9 cellular contexts compared by ENCODE assay signal in genomic region chr2:207502799-207503198, GRCh38. TPM values are rescaled to one million over a fixed set of nuclear protein-coding genes. Genes with fewer than 3 reads are reported as not detected.
A peak's percentile ranks its signal among the peaks of the same experiment; 100 is the strongest.
DNase-seq lines count a peak whose midpoint lies in the region; ATAC-seq and TF ChIP-seq lines count a peak whose summit lies in the region.
"Had no signal": no experiment of that assay in that cellular context is flagged by ENCODE, and none has a peak within 500 bp of the region (broad histone marks: within the 10 kb centered on the region; RNA-seq: fewer than 3 reads in every experiment).

No MANE protein-coding gene starts in this region.

- no peaks in the 10 kb centered on the region for H3K27me3 ChIP-seq in gastroesophageal sphincter

- ATAC-seq in GM21526 (IDR thresholded peaks at IDR 0.05; ENCODE audit: low FRiP score, unreplicated experiment), result peak; percentile 45
- peak; percentile 47 for ATAC-seq in HG03354 (IDR thresholded peaks at IDR 0.05; ENCODE audit: poor library complexity, severe bottlenecking, unreplicated experiment)
- peak; percentile 33 for ATAC-seq in gastroesophageal sphincter

- CTCF ChIA-PET in GM10248 (lab: Yijun Ruan, JAX), result interaction anchor here (0.8 to 4.8 kb wide), 20 partner anchors 8 to 731 kb away, joined by 3 to 28 read pairs (median 4); partner anchors contain the start of genes CREB1 and METTL21A

- H3K4me1 ChIP-seq in gastroesophageal sphincter, result peaks cover 7 to 42% (median 11%) of the 10 kb centered on the region in 3 donors

- peak; percentile 28 for DNase-seq in GM10248 (ENCODE audit: extremely low spot score)
- no peak for DNase-seq in activated T-cell treated with anti-CD3 and anti-CD28 coated beads, Interleukin-2, amount 50 U/mL, for 48 hours
- no peak for DNase-seq in nucleus accumbens (lab: John Stamatoyannopoulos, UW)
- no peak for DNase-seq in NCI-H1092 (lab: John Stamatoyannopoulos, UW)
- no peak for DNase-seq in GM10266 (ENCODE audit: extremely low spot score)
- DNase-seq: KG1 had no signal

- no peak for TF ChIP-seq POLR2A in gastroesophageal sphincter (IDR thresholded peaks at IDR 0.05)

- no peak for TF ChIP-seq EP300 in gastroesophageal sphincter (IDR thresholded peaks at IDR 0.05)

- WGBS in gastroesophageal sphincter (ENCODE audit: low coverage in 1 of 2), 2 donors, result 42 to 56% methylated on average over 3 to 4 of the region's 4 CpGs

- no peaks in the 10 kb centered on the region for H3K36me3 ChIP-seq in gastroesophageal sphincter

- no peak overlapping the region for H3K4me3 ChIP-seq in gastroesophageal sphincter

- no peaks in the 10 kb centered on the region for H3K9me3 ChIP-seq in gastroesophageal sphincter

- no peak overlapping the region for H3K27ac ChIP-seq in gastroesophageal sphincter

- TF ChIP-seq CTCF in GM10248 (IDR thresholded peaks at IDR 0.05; ENCODE audit: control extremely low read depth, extremely low read depth, low read depth, missing control alignments) (no peak), gastroesophageal sphincter (IDR thresholded peaks at IDR 0.05) (no peak), GM10266 (IDR thresholded peaks at IDR 0.05; ENCODE audit: control insufficient read depth, insufficient read depth, low read depth, missing control alignments) (no peak)

- POLR2A ChIA-PET in GM10248 (lab: Yijun Ruan, JAX), result interaction anchor here (1.3 kb wide), 1 partner anchor 27 kb away, joined by 13 read pairs; the partner anchor contains the start of gene CREB1

RNA-seq across cellular contexts. Expression of gene CREB1, which starts 27.0 kb away (rescaled TPM):
- total RNA-seq in gastroesophageal sphincter, result 10 to 100 TPM; 46.0 to 60.2 (median 57.5) TPM
